40 cellular contexts compared by ENCODE assay signal in genomic region chr6:154070041-154070440, GRCh38. TPM values are rescaled to one million over a fixed set of nuclear protein-coding genes. Genes with fewer than 3 reads are reported as not detected.
"Had no signal": no experiment of that assay in that cellular context is flagged by ENCODE, and none has a peak within 500 bp of the region (broad histone marks: within the 10 kb centered on the region; RNA-seq: fewer than 3 reads in every experiment).

No MANE protein-coding gene starts in this region.

- H3K9me3 ChIP-seq: adrenal gland, body of pancreas had no signal

- H3K9me3 Mint-ChIP-seq: activated B cell treated with CpG ODN at 0.5 μM for 24 hours; activated CD4-positive, alpha-beta memory T cell treated with anti-CD3 and anti-CD28 coated beads for 36 hours; activated CD4-positive, alpha-beta T cell treated with anti-CD3 and anti-CD28 coated beads, Interleukin-2, amount 10 ng/mL, durations not matched to agents 24 days and 14 days; activated CD8-positive, alpha-beta T cell treated with anti-CD3 and anti-CD28 coated beads for 36 hours; activated naive CD4-positive, alpha-beta T cell treated with anti-CD3 and anti-CD28 coated beads for 36 hours; activated naive CD8-positive, alpha-beta T cell treated with anti-CD3 and anti-CD28 coated beads for 36 hours; activated T-cell treated with anti-CD3 and anti-CD28 coated beads, Interleukin-2, amount 50 U/mL, for 72 hours; activated T-helper 1 cell treated with anti-CD3 and anti-CD28 coated beads, Interleukin-12 subunit alpha, Interleukin-12 subunit beta, Interleukin-2, Interleukin-4 antibody, amounts not matched to agents 30 ng/mL and 10 ng/mL and 1 ng/mL, durations not matched to agents 14 hours and 24 hours and 36 hours; T-helper 1 cell treated with Interleukin-12 subunit alpha and Interleukin-12 subunit beta and Interleukin-4 antibody, amounts not matched to agents 30 μg/mL and 1 μg/mL, for 36 hours; T-helper 2 cell treated with Interferon-gamma antibody and Interleukin-4, amounts not matched to agents 5 μg/mL and 100 μg/mL, for 36 hours had no signal

- ATAC-seq: activated CD8-positive, alpha-beta T cell treated with anti-CD3 and anti-CD28 coated beads for 36 hours; activated T-cell treated with anti-CD3 and anti-CD28 coated beads, Interleukin-2, amount 50 U/mL, for 4 hours; activated T-cell treated with anti-CD3 and anti-CD28 coated beads, Interleukin-2, amount 50 U/mL, for 72 hours; activated T-helper 17 cell treated with anti-CD3 and anti-CD28 coated beads, Interleukin-2, amount 50 U/mL, for 72 hours; body of pancreas had no signal

- H3K27ac ChIP-seq: adrenal gland, body of pancreas, brain microvascular endothelial cell, breast epithelium, VCaP had no signal

- H3K4me1 Mint-ChIP-seq: activated B cell treated with CpG ODN at 0.5 μM for 24 hours; activated CD4-positive, alpha-beta T cell treated with anti-CD3 and anti-CD28 coated beads, Interleukin-2, amount 10 ng/mL, durations not matched to agents 24 days and 14 days; activated naive CD8-positive, alpha-beta T cell treated with anti-CD3 and anti-CD28 coated beads for 36 hours; activated T-helper 17 cell treated with anti-CD3 and anti-CD28 coated beads, Interleukin-2, amount 50 U/mL, for 72 hours had no signal

- H3K36me3 ChIP-seq: adrenal gland, brain microvascular endothelial cell, breast epithelium had no signal

- H3K4me3 Mint-ChIP-seq: activated B cell treated with CpG ODN at 0.5 μM for 24 hours; activated CD4-positive, alpha-beta memory T cell treated with anti-CD3 and anti-CD28 coated beads for 36 hours; activated CD4-positive, alpha-beta T cell treated with anti-CD3 and anti-CD28 coated beads, Interleukin-2, amount 10 ng/mL, durations not matched to agents 24 days and 14 days; activated CD8-positive, alpha-beta T cell treated with anti-CD3 and anti-CD28 coated beads for 36 hours; activated naive CD4-positive, alpha-beta T cell treated with anti-CD3 and anti-CD28 coated beads for 36 hours; activated naive CD8-positive, alpha-beta T cell treated with anti-CD3 and anti-CD28 coated beads for 36 hours; activated T-cell treated with anti-CD3 and anti-CD28 coated beads, Interleukin-2, amount 50 U/mL, for 4 hours; activated T-cell treated with anti-CD3 and anti-CD28 coated beads, Interleukin-2, amount 50 U/mL, for 72 hours; activated T-helper 1 cell treated with anti-CD3 and anti-CD28 coated beads, Interleukin-12 subunit alpha, Interleukin-12 subunit beta, Interleukin-2, Interleukin-4 antibody, amounts not matched to agents 30 ng/mL and 10 ng/mL and 1 ng/mL, durations not matched to agents 14 hours and 24 hours and 36 hours; activated T-helper 17 cell treated with anti-CD3 and anti-CD28 coated beads, Interleukin-2, amount 50 U/mL, for 72 hours; T-helper 1 cell treated with Interleukin-12 subunit alpha and Interleukin-12 subunit beta and Interleukin-4 antibody, amounts not matched to agents 30 μg/mL and 1 μg/mL, for 36 hours; T-helper 2 cell treated with Interferon-gamma antibody and Interleukin-4, amounts not matched to agents 5 μg/mL and 100 μg/mL, for 36 hours had no signal

- H3K27me3 ChIP-seq: adrenal gland, body of pancreas, brain microvascular endothelial cell, breast epithelium had no signal

- H3K36me3 Mint-ChIP-seq: activated CD4-positive, alpha-beta memory T cell treated with anti-CD3 and anti-CD28 coated beads for 36 hours; activated naive CD4-positive, alpha-beta T cell treated with anti-CD3 and anti-CD28 coated beads, Interleukin-2, amount 50 U/mL, for 72 hours; activated naive CD8-positive, alpha-beta T cell treated with anti-CD3 and anti-CD28 coated beads for 36 hours had no signal

- H3K27me3 Mint-ChIP-seq: activated B cell treated with CpG ODN at 0.5 μM for 24 hours; activated CD4-positive, alpha-beta T cell treated with anti-CD3 and anti-CD28 coated beads, Interleukin-2, amount 10 ng/mL, durations not matched to agents 24 days and 14 days had no signal

- H3K4me1 ChIP-seq: adrenal gland, body of pancreas, breast epithelium had no signal

- DNase-seq: activated B cell treated with CpG ODN at 0.5 μM for 24 hours; activated CD4-positive, alpha-beta memory T cell treated with anti-CD3 and anti-CD28 coated beads for 36 hours; activated CD4-positive, alpha-beta T cell treated with anti-CD3 and anti-CD28 coated beads for 4 hours; activated CD4-positive, alpha-beta T cell treated with anti-CD3 and anti-CD28 coated beads, Interleukin-2, amount 10 ng/mL, durations not matched to agents 24 days and 14 days; activated CD4-positive, alpha-beta T cell treated with anti-CD3 and anti-CD28 coated beads, Interleukin-2, amount 50 U/mL, for 1 hour; activated CD4-positive, alpha-beta T cell treated with anti-CD3 and anti-CD28 coated beads, Interleukin-2, amount 50 U/mL, for 4 hours; activated CD4-positive, CD25-positive, alpha-beta regulatory T cell treated with anti-CD3 and anti-CD28 coated beads, Interleukin-2, amount 50 U/mL, for 72 hours; activated CD8-positive, alpha-beta memory T cell treated with anti-CD3 and anti-CD28 coated beads, Interleukin-2, amount 50 U/mL, for 4 hours; activated CD8-positive, alpha-beta T cell treated with anti-CD3 and anti-CD28 coated beads for 36 hours; activated effector memory CD4-positive, alpha-beta T cell treated with anti-CD3 and anti-CD28 coated beads, Interleukin-2, amount 50 U/mL, for 16 hours; activated gamma-delta T cell treated with Interleukin-2 at 50 U/mL for 16 hours; activated naive CD4-positive, alpha-beta T cell; activated naive CD4-positive, alpha-beta T cell treated with anti-CD3 and anti-CD28 coated beads for 36 hours; activated naive CD4-positive, alpha-beta T cell treated with anti-CD3 and anti-CD28 coated beads, Interleukin-2, amount 50 U/mL, for 16 hours; activated naive CD8-positive, alpha-beta T cell treated with anti-CD3 and anti-CD28 coated beads for 36 hours; activated T-cell treated with anti-CD3 and anti-CD28 coated beads for 4 hours; activated T-cell treated with anti-CD3 and anti-CD28 coated beads, Interleukin-2, amount 50 U/mL, for 1 hour; activated T-cell treated with anti-CD3 and anti-CD28 coated beads, Interleukin-2, amount 50 U/mL, for 4 hours; activated T-cell treated with anti-CD3 and anti-CD28 coated beads, Interleukin-2, amount 50 U/mL, for 72 hours; adrenal gland; amniotic stem cell; aorta; body of pancreas; brain microvascular endothelial cell; central memory CD4-positive, alpha-beta T cell; cerebellar nuclear complex; T-helper 2 cell; T-helper 9 cell had no signal

- FAIRE-seq: astrocyte, colon, TTC549 had no signal

- H3K4me3 ChIP-seq: adrenal gland, body of pancreas, breast epithelium had no signal

- H3K27ac Mint-ChIP-seq: activated B cell treated with CpG ODN at 0.5 μM for 24 hours; activated CD4-positive, alpha-beta memory T cell treated with anti-CD3 and anti-CD28 coated beads for 36 hours; activated CD4-positive, alpha-beta T cell treated with anti-CD3 and anti-CD28 coated beads, Interleukin-2, amount 10 ng/mL, durations not matched to agents 24 days and 14 days; activated CD8-positive, alpha-beta T cell treated with anti-CD3 and anti-CD28 coated beads for 36 hours; activated naive CD4-positive, alpha-beta T cell treated with anti-CD3 and anti-CD28 coated beads for 36 hours; activated naive CD4-positive, alpha-beta T cell treated with anti-CD3 and anti-CD28 coated beads, Interleukin-2, amount 50 U/mL, for 72 hours; activated naive CD8-positive, alpha-beta T cell treated with anti-CD3 and anti-CD28 coated beads for 36 hours; activated T-cell treated with anti-CD3 and anti-CD28 coated beads, Interleukin-2, amount 50 U/mL, for 72 hours; activated T-helper 1 cell treated with anti-CD3 and anti-CD28 coated beads, Interleukin-12 subunit alpha, Interleukin-12 subunit beta, Interleukin-2, Interleukin-4 antibody, amounts not matched to agents 30 ng/mL and 10 ng/mL and 1 ng/mL, durations not matched to agents 14 hours and 24 hours and 36 hours; activated T-helper 17 cell treated with anti-CD3 and anti-CD28 coated beads, Interleukin-2, amount 50 U/mL, for 72 hours; T-helper 1 cell treated with Interleukin-12 subunit alpha and Interleukin-12 subunit beta and Interleukin-4 antibody, amounts not matched to agents 30 μg/mL and 1 μg/mL, for 36 hours; T-helper 2 cell treated with Interferon-gamma antibody and Interleukin-4, amounts not matched to agents 5 μg/mL and 100 μg/mL, for 36 hours had no signal

RNA-seq across cellular contexts. Expression of gene OPRM1, which starts 31.0 kb away (rescaled TPM):
- total RNA-seq: activated B cell treated with CpG ODN at 0.5 μM for 24 hours; activated CD4-positive, alpha-beta memory T cell treated with anti-CD3 and anti-CD28 coated beads for 36 hours; activated CD4-positive, alpha-beta T cell treated with anti-CD3 and anti-CD28 coated beads, Interleukin-2, amount 10 ng/mL, durations not matched to agents 24 days and 14 days; activated CD8-positive, alpha-beta memory T cell treated with anti-CD3 and anti-CD28 coated beads for 36 hours; activated CD8-positive, alpha-beta T cell treated with anti-CD3 and anti-CD28 coated beads for 36 hours; activated naive CD4-positive, alpha-beta T cell treated with anti-CD3 and anti-CD28 coated beads for 36 hours; activated naive CD4-positive, alpha-beta T cell treated with anti-CD3 and anti-CD28 coated beads, Interleukin-2, amount 50 U/mL, for 72 hours; activated naive CD8-positive, alpha-beta T cell treated with anti-CD3 and anti-CD28 coated beads for 36 hours; activated T-cell treated with anti-CD3 and anti-CD28 coated beads, Interleukin-2, amount 50 U/mL, for 4 hours; activated T-cell treated with anti-CD3 and anti-CD28 coated beads, Interleukin-2, amount 50 U/mL, for 72 hours; activated T-helper 1 cell treated with anti-CD3 and anti-CD28 coated beads, Interleukin-12 subunit alpha, Interleukin-12 subunit beta, Interleukin-2, Interleukin-4 antibody, amounts not matched to agents 30 ng/mL and 10 ng/mL and 1 ng/mL, durations not matched to agents 14 hours and 24 hours and 36 hours; activated T-helper 17 cell treated with anti-CD3 and anti-CD28 coated beads, Interleukin-2, amount 50 U/mL, for 72 hours; aorta; astrocyte; breast epithelium; cardiac septum had no signal
